10 cellular contexts compared by ENCODE assay signal in genomic region chr18:21112543-21113105, GRCh38. TPM values are rescaled to one million over a fixed set of nuclear protein-coding genes. Genes with fewer than 3 reads are reported as not detected.
DNase-seq lines count a peak whose midpoint lies in the region; ATAC-seq and TF ChIP-seq lines count a peak whose summit lies in the region.
"Had no signal": no experiment of that assay in that cellular context is flagged by ENCODE, and none has a peak within 500 bp of the region (broad histone marks: within the 10 kb centered on the region; RNA-seq: fewer than 3 reads in every experiment).

No MANE protein-coding gene starts in this region.

- H3K9ac ChIP-seq in DND-41 (ENCODE audit: low read depth, low read length): peak overlapping the region; percentile 54

- peak overlapping the region; percentile 80 for H3K4me2 ChIP-seq in DND-41 (ENCODE audit: insufficient read depth, low read length)
- peak overlapping the region; percentile 96 for H3K4me2 ChIP-seq in OCI-LY7 (ENCODE audit: low read length)

- no peak overlapping the region for H3K4me3 Mint-ChIP-seq in osteocyte (ENCODE audit: unreplicated experiment)

- H4K20me1 ChIP-seq in DND-41 (ENCODE audit: insufficient read depth, low read length): peaks cover 34% of the 10 kb centered on the region
- peaks cover 30% of the 10 kb centered on the region for H4K20me1 ChIP-seq in OCI-LY7 (ENCODE audit: insufficient read depth, low read length)

- peaks cover 22% of the 10 kb centered on the region for H3K4me1 Mint-ChIP-seq in osteocyte (ENCODE audit: unreplicated experiment)

- H3K9me3 ChIP-seq in DND-41 (ENCODE audit: insufficient read depth, low read length, severe bottlenecking): no peaks in the 10 kb centered on the region
- H3K9me3 ChIP-seq in OCI-LY7 (ENCODE audit: low read length): no peaks in the 10 kb centered on the region

- H3K27me3 ChIP-seq in DND-41 (ENCODE audit: insufficient read depth, low read length, poor library complexity): peaks cover 10% of the 10 kb centered on the region

- H3K4me3 ChIP-seq in DND-41 (ENCODE audit: low read depth in 1 of 2, low read length in 2 of 2): peak overlapping the region; percentile 44 to 70; a peak in 3 of 4 replicates
- H3K4me3 ChIP-seq in OCI-LY7 (ENCODE audit: low read depth, low read length, poor library complexity, severe bottlenecking): peak overlapping the region; percentile 70
- peak overlapping the region; percentile 78 for H3K4me3 ChIP-seq in epithelial cell of esophagus (ENCODE audit: low read length)

- H3K79me2 ChIP-seq in DND-41 (ENCODE audit: insufficient read depth, low read length): peaks cover 39% of the 10 kb centered on the region
- H3K79me2 ChIP-seq in OCI-LY7 (ENCODE audit: insufficient read depth, low read depth, low read length): peaks cover 39% of the 10 kb centered on the region

- H2AFZ ChIP-seq in DND-41 (ENCODE audit: low read depth, low read length) (peak overlapping the region; percentile 87), OCI-LY7 (ENCODE audit: low read length) (peak overlapping the region; percentile 93)

- TSS peak; percentile 87 for BruUV-seq in OCI-LY7 (replicated peaks; lab: Mats Ljungman, UMichigan)

- H3K9me2 ChIP-seq in OCI-LY7 (ENCODE audit: insufficient read depth, low read length): no peaks in the 10 kb centered on the region

- DNase-seq in DND-41 (no peak), OCI-LY7 (ENCODE audit: low spot score) (no peak), epithelial cell of esophagus (ENCODE audit: low read depth) (no peak), osteocyte (ENCODE audit: extremely low spot score, unreplicated experiment) (no peak), kidney glomerular epithelial cell (lab: John Stamatoyannopoulos, UW) (no peak)
- DNase-seq: activated gamma-delta T cell treated with Interleukin-2 at 50 U/mL for 16 hours had no signal

- no peaks in the 10 kb centered on the region for H3K36me3 Mint-ChIP-seq in osteocyte (ENCODE audit: unreplicated experiment)

- CTCF ChIA-PET in OCI-LY7 (lab: Charles Lee; ENCODE audit: unreplicated experiment): no interaction called here

- no peaks in the 10 kb centered on the region for H3K9me3 Mint-ChIP-seq in osteocyte (ENCODE audit: unreplicated experiment)
- H3K9me3 Mint-ChIP-seq: stimulated activated naive CD8-positive, alpha-beta T cell treated with anti-CD3 and anti-CD28 coated beads, Interleukin-15, Interleukin-2, amounts not matched to agents 100 ng/mL and 50 ng/mL, for 24 hours had no signal

- H3K36me3 ChIP-seq in DND-41 (ENCODE audit: insufficient read depth, low read length) (no peaks in the 10 kb centered on the region; the same call in 1 of the 2 replicates), OCI-LY7 (ENCODE audit: insufficient read depth, low read length) (peaks cover 5% of the 10 kb centered on the region; the same call in 1 of the 2 replicates)

- no peak for TF ChIP-seq CTCF in DND-41 (IDR thresholded peaks at IDR 0.05; ENCODE audit: borderline replicate concordance, extremely low read depth, low read length, poor library complexity, severe bottlenecking)
- TF ChIP-seq CTCF in OCI-LY7 (conservative IDR thresholded peaks at IDR 0.05; ENCODE audit: low read length): no peak
- no peak for TF ChIP-seq CTCF in epithelial cell of esophagus (IDR thresholded peaks at IDR 0.05; ENCODE audit: insufficient read depth, low read depth, low read length, missing control alignments)
- no peak for TF ChIP-seq CTCF in osteocyte (IDR thresholded peaks at IDR 0.05)

- H3K27me3 Mint-ChIP-seq in osteocyte (ENCODE audit: unreplicated experiment): no peaks in the 10 kb centered on the region
- H3K27me3 Mint-ChIP-seq: stimulated activated naive CD8-positive, alpha-beta T cell treated with anti-CD3 and anti-CD28 coated beads, Interleukin-15, Interleukin-2, amounts not matched to agents 100 ng/mL and 50 ng/mL, for 24 hours had no signal

- ATAC-seq in DND-41 (ENCODE audit: insufficient read depth, low read depth) (no peak), GM18867 (IDR thresholded peaks at IDR 0.05; ENCODE audit: unreplicated experiment) (no peak), GM21515 (IDR thresholded peaks at IDR 0.05; ENCODE audit: unreplicated experiment) (no peak), GM18909 (IDR thresholded peaks at IDR 0.05; ENCODE audit: poor library complexity, unreplicated experiment) (no peak)

- peaks cover 33% of the 10 kb centered on the region for H3K4me1 ChIP-seq in DND-41 (ENCODE audit: insufficient read depth, low read length)
- peaks cover 20% of the 10 kb centered on the region for H3K4me1 ChIP-seq in OCI-LY7 (ENCODE audit: insufficient read depth, low read length, poor library complexity, severe bottlenecking)

- H3K27ac ChIP-seq in DND-41 (ENCODE audit: low read length): no peak overlapping the region
- no peak overlapping the region for H3K27ac ChIP-seq in OCI-LY7 (ENCODE audit: low read depth, low read length, poor library complexity, severe bottlenecking)

- intact Hi-C loops in OCI-LY7 (cut with micrococcal nuclease; ENCODE audit: unreplicated experiment): loop anchor here (10.0 kb wide), 2 partner anchors 138 to 492 kb away; partner anchors contain the start of gene ESCO1

- H3K27ac Mint-ChIP-seq in osteocyte (ENCODE audit: unreplicated experiment): peak overlapping the region; percentile 98

- POLR2A ChIA-PET in OCI-LY7 (lab: Charles Lee): interaction anchor here (0.6 to 1.8 kb wide), 4 partner anchors 12 to 145 kb away, joined by 3 to 7 read pairs (median 5); no protein-coding TSS in a partner anchor

RNA-seq across cellular contexts. Expression of gene ROCK1, which starts 1.0 kb away (rescaled TPM):
- total RNA-seq in OCI-LY7 (2014; rRNA removed; shearing (Covaris generic)): 43.2 and 48.5 TPM in 2 replicates
- total RNA-seq in OCI-LY7 (2022) (69.6 and 75.6 TPM in 2 replicates), osteocyte (50.8 and 51.0 TPM in 2 replicates)
